ENCODE assay signal across 12 cellular contexts in the genomic region with DNA sequence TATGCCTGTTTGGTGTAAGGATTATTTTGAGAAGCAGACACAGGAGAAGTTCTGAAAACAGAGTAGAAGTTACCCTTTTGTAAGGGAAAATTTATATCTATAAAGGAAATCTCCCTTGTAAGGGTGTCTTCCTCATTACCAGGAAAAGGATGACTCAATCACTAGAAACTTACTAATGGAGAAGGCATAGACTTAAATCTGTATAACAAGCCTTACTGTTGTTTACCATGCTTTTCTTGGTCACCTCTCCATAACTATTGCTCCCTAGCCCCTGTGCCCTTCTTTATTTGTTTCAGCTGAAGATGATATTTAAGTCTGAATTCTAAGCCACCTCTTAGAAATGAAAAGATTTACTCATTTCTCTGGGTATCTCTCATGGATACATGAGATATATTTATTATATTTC.
DNase-seq lines count a peak whose midpoint lies in the region; ATAC-seq, FAIRE-seq and TF ChIP-seq lines count a peak whose summit lies in the region.
"Had no signal": no experiment of that assay in that cellular context is flagged by ENCODE, and none has a peak within 500 bp of the region (broad histone marks: within the 10 kb centered on the region; RNA-seq: fewer than 3 reads in every experiment).

No MANE protein-coding gene starts in this region.

- no peaks in the 10 kb centered on the region for H3K27me3 Mint-ChIP-seq in activated CD4-positive, alpha-beta T cell treated with anti-CD3 and anti-CD28 coated beads, Interleukin-2, amount 10 ng/mL, durations not matched to agents 24 days and 14 days

- peaks cover 74% of the 10 kb centered on the region for H3K4me1 Mint-ChIP-seq in activated CD4-positive, alpha-beta T cell treated with anti-CD3 and anti-CD28 coated beads, Interleukin-2, amount 10 ng/mL, durations not matched to agents 24 days and 14 days

- ATAC-seq in Right ventricle myocardium superior (ENCODE audit: poor library complexity) = no peak
- ATAC-seq in mucosa of descending colon = no peak
- ATAC-seq: WTC11 had no signal

- TF ChIP-seq CTCF in choroid plexus epithelial cell (conservative IDR thresholded peaks at IDR 0.05; ENCODE audit: low read depth, low read length) = no peak
- TF ChIP-seq CTCF in smooth muscle cell (IDR thresholded peaks at IDR 0.05; ENCODE audit: borderline replicate concordance, insufficient read depth, poor library complexity, severe bottlenecking) = no peak
- no peak for TF ChIP-seq CTCF in D721Med (IDR thresholded peaks at IDR 0.05; ENCODE audit: insufficient read depth, missing control alignments)
- TF ChIP-seq CTCF in mucosa of descending colon (IDR thresholded peaks at IDR 0.05) = no peak

- H3K4me3 Mint-ChIP-seq in activated CD4-positive, alpha-beta T cell treated with anti-CD3 and anti-CD28 coated beads, Interleukin-2, amount 10 ng/mL, durations not matched to agents 24 days and 14 days = peak overlapping the region; percentile 60
- H3K4me3 Mint-ChIP-seq: WTC11 had no signal

- peaks cover 4% of the 10 kb centered on the region for H4K20me1 ChIP-seq in smooth muscle cell (ENCODE audit: low read depth)

- intact Hi-C loops in activated CD4-positive, alpha-beta T cell treated with anti-CD3 and anti-CD28 coated beads, Interleukin-2, amount 10 ng/mL, durations not matched to agents 24 days and 14 days (cut with micrococcal nuclease) = loop anchor here (1.0 kb wide), 1 partner anchor 120 kb away; no protein-coding TSS in a partner anchor
- intact Hi-C loops in Right ventricle myocardium superior (cut with DNase I) = no loop called here
- intact Hi-C loops in mucosa of descending colon (cut with DNase I, micrococcal nuclease) = no loop called here

- H3K27me3 ChIP-seq in smooth muscle cell (ENCODE audit: low read depth) = no peaks in the 10 kb centered on the region

- no peak overlapping the region for H2AFZ ChIP-seq in smooth muscle cell (ENCODE audit: low read depth)

- H3K4me3 ChIP-seq in choroid plexus epithelial cell (ENCODE audit: low read depth, low read length) (no peak overlapping the region), smooth muscle cell (no peak overlapping the region), mucosa of descending colon (no peak overlapping the region)

- DNase-seq in activated CD4-positive, alpha-beta T cell treated with anti-CD3 and anti-CD28 coated beads, Interleukin-2, amount 10 ng/mL, durations not matched to agents 24 days and 14 days = no peak
- no peak for DNase-seq in activated CD4-positive, alpha-beta T cell treated with anti-CD3 and anti-CD28 coated beads for 4 hours
- DNase-seq in RKO (ENCODE audit: low spot score) (peak; percentile 27), choroid plexus epithelial cell (ENCODE audit: low read depth) (peak; percentile 60), smooth muscle cell (lab: John Stamatoyannopoulos, UW; ENCODE audit: unreplicated experiment) (no peak), D721Med (ENCODE audit: insufficient read length, low spot score) (no peak), Right ventricle myocardium superior (no peak), mucosa of descending colon (no peak)
- DNase-seq: kidney glomerular epithelial cell, NCI-H524 treated with DMSO at 0.1 percent for 48 hours, posterior cingulate gyrus had no signal

- H3K4me1 ChIP-seq in smooth muscle cell (ENCODE audit: low read depth) (peaks cover 11% of the 10 kb centered on the region), mucosa of descending colon (ENCODE audit: low read depth) (no peaks in the 10 kb centered on the region)

- no peaks in the 10 kb centered on the region for H3K9me3 ChIP-seq in smooth muscle cell (replicated peaks; ENCODE audit: low read depth)
- no peaks in the 10 kb centered on the region for H3K9me3 ChIP-seq in mucosa of descending colon

- H3K36me3 ChIP-seq in smooth muscle cell (ENCODE audit: low read depth) = no peaks in the 10 kb centered on the region
- no peaks in the 10 kb centered on the region for H3K36me3 ChIP-seq in mucosa of descending colon (ENCODE audit: low read depth)

- FAIRE-seq in D721Med (lab: Jason Lieb, UNC) = no peak

- peak overlapping the region; percentile 91 for H3K27ac Mint-ChIP-seq in activated CD4-positive, alpha-beta T cell treated with anti-CD3 and anti-CD28 coated beads, Interleukin-2, amount 10 ng/mL, durations not matched to agents 24 days and 14 days
- H3K27ac Mint-ChIP-seq: WTC11 had no signal

- H3K79me2 ChIP-seq in smooth muscle cell (ENCODE audit: low read depth) = peaks cover 52% of the 10 kb centered on the region

- H3K27ac ChIP-seq in smooth muscle cell (ENCODE audit: low read depth) = peak overlapping the region; percentile 81

- peaks cover 6% of the 10 kb centered on the region for H3F3A ChIP-seq in smooth muscle cell (ENCODE audit: low read depth)

- no peak overlapping the region for H3K9ac ChIP-seq in smooth muscle cell (ENCODE audit: low read depth)

- peaks cover 58% of the 10 kb centered on the region for H3K36me3 Mint-ChIP-seq in activated CD4-positive, alpha-beta T cell treated with anti-CD3 and anti-CD28 coated beads, Interleukin-2, amount 10 ng/mL, durations not matched to agents 24 days and 14 days (ENCODE audit: low read depth)

- peak overlapping the region; percentile 66 for H3K4me2 ChIP-seq in smooth muscle cell

- no peaks in the 10 kb centered on the region for H3K9me3 Mint-ChIP-seq in activated CD4-positive, alpha-beta T cell treated with anti-CD3 and anti-CD28 coated beads, Interleukin-2, amount 10 ng/mL, durations not matched to agents 24 days and 14 days

Comparison
In these comparisons a context has a peak if more than half of its experiments do, and no peak if none do; other contexts are left out.
1. DNase-seq: peak in RKO (single experiment) and choroid plexus epithelial cell (single experiment); none in activated CD4-positive, alpha-beta T cell treated with anti-CD3 and anti-CD28 coated beads, Interleukin-2, amount 10 ng/mL, durations not matched to agents 24 days and 14 days (single experiment), activated CD4-positive, alpha-beta T cell treated with anti-CD3 and anti-CD28 coated beads for 4 hours (0 of 2), smooth muscle cell (single experiment), D721Med (single experiment), Right ventricle myocardium superior (single experiment) and mucosa of descending colon (0 of 3).